Comparison of ENCODE assay signal across 16 cellular contexts in genomic region chr3:60579734-60580133, GRCh38.
DNase-seq lines count a peak whose midpoint lies in the region; TF ChIP-seq lines count a peak whose summit lies in the region.
"Had no signal": no experiment of that assay in that cellular context is flagged by ENCODE, and none has a peak within 500 bp of the region (broad histone marks: within the 10 kb centered on the region; RNA-seq: fewer than 3 reads in every experiment).

No MANE protein-coding gene starts in this region.

- H3K36me3 Mint-ChIP-seq in Caco-2 (ENCODE audit: insufficient read depth, unreplicated experiment) (no peaks in the 10 kb centered on the region), neural progenitor cell (no peaks in the 10 kb centered on the region)
- H3K36me3 Mint-ChIP-seq: WTC11 had no signal

- DNase-seq in ACHN: peak; percentile 71
- DNase-seq in GM23248: peak; percentile 94
- DNase-seq in amniotic epithelial cell (ENCODE audit: low read depth): peak; percentile 48
- peak; percentile 87 for DNase-seq in iris pigment epithelial cell (ENCODE audit: low read depth)
- DNase-seq in lower leg skin (ENCODE audit: low spot score in 2 of 2): no peak
- DNase-seq in Caco-2: no peak
- DNase-seq in neural progenitor cell (ENCODE audit: low spot score): no peak
- DNase-seq in stimulated activated CD4-positive, alpha-beta T cell treated with anti-CD3 and anti-CD28 coated beads, Interleukin-4, amount 100 ng/mL, for 1 hour: no peak
- DNase-seq: activated T-cell treated with anti-CD3 and anti-CD28 coated beads, Interleukin-2, amount 50 U/mL, for 1 hour; NCI-H1436; RPMI8226; uterus had no signal

- H3K27me3 Mint-ChIP-seq in Caco-2 (ENCODE audit: insufficient read depth, unreplicated experiment) (no peaks in the 10 kb centered on the region), neural progenitor cell (ENCODE audit: insufficient read depth, low read depth) (no peaks in the 10 kb centered on the region)

- peak overlapping the region; percentile 53 for H3K4me2 ChIP-seq in GM23248 (ENCODE audit: unreplicated experiment)
- H3K4me2 ChIP-seq in neural progenitor cell: no peak overlapping the region
- H3K4me2 ChIP-seq: BLaER1 treated with 17β-estradiol and CSF1 and Interleukin-3, amounts not matched to agents 10 nM and 100 nM had no signal

- intact Hi-C loops in lower leg skin (cut with DNase I; ENCODE audit: low total_unique reads) (loop anchor here (10.0 kb wide), 1 partner anchor 1225 kb away; no protein-coding TSS in a partner anchor), Caco-2 (cut with micrococcal nuclease; ENCODE audit: unreplicated experiment) (loop anchor here (10.0 kb wide), 1 partner anchor 395 kb away; no protein-coding TSS in a partner anchor)

- H2AFZ ChIP-seq in GM23248 (no peak overlapping the region), neural progenitor cell (replicated peaks) (no peak overlapping the region)

- TF ChIP-seq CTCF in lower leg skin (IDR thresholded peaks at IDR 0.05) (no peak), Caco-2 (IDR thresholded peaks at IDR 0.05; ENCODE audit: insufficient read depth in 1 of 2, low read depth in 1 of 2, low read length in 1 of 2, severe bottlenecking in 1 of 2, unreplicated experiment in 1 of 2) (no peak), neural progenitor cell (IDR thresholded peaks at IDR 0.05) (no peak)

- WGBS in GM23248 (ENCODE audit: low coverage in 1 of 2, low lambda C conversion rate in 2 of 2, missing lambda C conversion rate in 2 of 2), 2 experiments: 0 to 2% methylated on average over 5 of the region's 5 CpGs
- WGBS in lower leg skin, 2 donors: 40 to 51% methylated on average over 5 of the region's 5 CpGs

- H3K9me3 Mint-ChIP-seq in Caco-2 (ENCODE audit: unreplicated experiment): no peaks in the 10 kb centered on the region
- no peaks in the 10 kb centered on the region for H3K9me3 Mint-ChIP-seq in neural progenitor cell
- H3K9me3 Mint-ChIP-seq: WTC11 had no signal

- H3K4me1 Mint-ChIP-seq in Caco-2 (ENCODE audit: low read depth, unreplicated experiment) (peaks cover 14% of the 10 kb centered on the region), neural progenitor cell (no peaks in the 10 kb centered on the region)

- H3K27ac Mint-ChIP-seq in Caco-2 (ENCODE audit: unreplicated experiment) (no peak overlapping the region), neural progenitor cell (no peak overlapping the region)
- H3K27ac Mint-ChIP-seq: WTC11 had no signal

- in situ Hi-C loops in ACHN (cut with HindIII; ENCODE audit: low pct_ligation_motif_present, low pct_unique_long_range_greater_than_20kb, low sequenced_read_pairs): no loop called here
- in situ Hi-C loops in GM23248 (cut with MboI): loop anchor here (25.0 kb wide), 1 partner anchor 1608 kb away; no protein-coding TSS in a partner anchor

- POLR2A ChIA-PET in Caco-2 (lab: Charles Lee): no interaction called here

- H3K9me3 ChIP-seq in GM23248 (ENCODE audit: low read depth) (no peaks in the 10 kb centered on the region), Caco-2 (no peaks in the 10 kb centered on the region), neural progenitor cell (ENCODE audit: low read depth) (no peaks in the 10 kb centered on the region)
- H3K9me3 ChIP-seq: BLaER1 treated with 17β-estradiol and CSF1 and Interleukin-3, amounts not matched to agents 10 nM and 100 nM; esophagus muscularis mucosa; prostate gland; uterus had no signal

- H3F3A ChIP-seq in GM23248 (ENCODE audit: insufficient read depth) (peaks cover 18% of the 10 kb centered on the region; the same call in 1 of the 2 replicates), neural progenitor cell (ENCODE audit: low read depth) (peaks cover 4% of the 10 kb centered on the region)

- no peaks in the 10 kb centered on the region for H3K36me3 ChIP-seq in GM23248 (ENCODE audit: low read depth)
- H3K36me3 ChIP-seq in Caco-2 (ENCODE audit: control insufficient read depth, insufficient read depth, low read length): no peaks in the 10 kb centered on the region
- no peaks in the 10 kb centered on the region for H3K36me3 ChIP-seq in neural progenitor cell
- H3K36me3 ChIP-seq: BLaER1 treated with 17β-estradiol and CSF1 and Interleukin-3, amounts not matched to agents 10 nM and 100 nM; esophagus muscularis mucosa; prostate gland; uterus had no signal

- H4K20me1 ChIP-seq in GM23248 (ENCODE audit: insufficient read depth) (no peaks in the 10 kb centered on the region), neural progenitor cell (ENCODE audit: low read depth) (no peaks in the 10 kb centered on the region)
- H4K20me1 ChIP-seq: BLaER1 treated with 17β-estradiol and CSF1 and Interleukin-3, amounts not matched to agents 10 nM and 100 nM had no signal

- no peak for TF ChIP-seq POLR2A in lower leg skin (IDR thresholded peaks at IDR 0.05)

- CTCF ChIA-PET in Caco-2 (lab: Charles Lee): no interaction called here

- H3K4me3 ChIP-seq in GM23248 (no peak overlapping the region), lower leg skin (ENCODE audit: low read depth, poor library complexity, severe bottlenecking) (no peak overlapping the region), Caco-2 (ENCODE audit: low read depth, low read length) (no peak overlapping the region), neural progenitor cell (no peak overlapping the region)
- H3K4me3 ChIP-seq: BLaER1 treated with 17β-estradiol and CSF1 and Interleukin-3, amounts not matched to agents 10 nM and 100 nM; esophagus muscularis mucosa; prostate gland; uterus had no signal

- no peak overlapping the region for H3K4me3 Mint-ChIP-seq in Caco-2 (ENCODE audit: unreplicated experiment)
- H3K4me3 Mint-ChIP-seq in neural progenitor cell: no peak overlapping the region
- H3K4me3 Mint-ChIP-seq: WTC11 had no signal

- H3K4me1 ChIP-seq in GM23248 (ENCODE audit: insufficient read depth) (peaks cover 35% of the 10 kb centered on the region), Caco-2 (peaks cover 8% of the 10 kb centered on the region), neural progenitor cell (peaks cover 10% of the 10 kb centered on the region)
- H3K4me1 ChIP-seq: esophagus muscularis mucosa, prostate gland, uterus had no signal

- no peaks in the 10 kb centered on the region for H3K9me2 ChIP-seq in GM23248 (ENCODE audit: insufficient read depth)

- no TSS peak for BruUV-seq in Caco-2 (replicated peaks; lab: Mats Ljungman, UMichigan)

- H3K79me2 ChIP-seq in GM23248 (ENCODE audit: insufficient read depth): no peaks in the 10 kb centered on the region
- H3K79me2 ChIP-seq in neural progenitor cell (ENCODE audit: low read depth): no peaks in the 10 kb centered on the region

- peak overlapping the region; percentile 34; the same call in 1 of the 2 replicates for H3K27ac ChIP-seq in GM23248
- H3K27ac ChIP-seq in neural progenitor cell: no peak overlapping the region
- H3K27ac ChIP-seq: BLaER1 treated with 17β-estradiol and CSF1 and Interleukin-3, amounts not matched to agents 10 nM and 100 nM; esophagus muscularis mucosa; prostate gland; uterus had no signal

- H3K27me3 ChIP-seq in GM23248 (replicated peaks; ENCODE audit: insufficient read depth): no peaks in the 10 kb centered on the region
- H3K27me3 ChIP-seq in Caco-2 (replicated peaks; ENCODE audit: control insufficient read depth, insufficient read depth, low read length): no peaks in the 10 kb centered on the region
- H3K27me3 ChIP-seq in neural progenitor cell: no peaks in the 10 kb centered on the region
- H3K27me3 ChIP-seq: BLaER1 treated with 17β-estradiol and CSF1 and Interleukin-3, amounts not matched to agents 10 nM and 100 nM; esophagus muscularis mucosa; uterus had no signal

- no peak overlapping the region for H3K9ac ChIP-seq in GM23248
- H3K9ac ChIP-seq in neural progenitor cell: no peak overlapping the region
- H3K9ac ChIP-seq: BLaER1 treated with 17β-estradiol and CSF1 and Interleukin-3, amounts not matched to agents 10 nM and 100 nM had no signal

Comparison
In these comparisons a context has a peak if more than half of its experiments do, and no peak if none do; other contexts are left out.
1. DNase-seq: peak in ACHN (single experiment), GM23248 (single experiment), amniotic epithelial cell (single experiment) and iris pigment epithelial cell (single experiment); none in lower leg skin (0 of 2), Caco-2 (0 of 2), neural progenitor cell (single experiment) and stimulated activated CD4-positive, alpha-beta T cell treated with anti-CD3 and anti-CD28 coated beads, Interleukin-4, amount 100 ng/mL, for 1 hour (single experiment).